ENCODE assay signal across 7 cellular contexts in the genomic region with DNA sequence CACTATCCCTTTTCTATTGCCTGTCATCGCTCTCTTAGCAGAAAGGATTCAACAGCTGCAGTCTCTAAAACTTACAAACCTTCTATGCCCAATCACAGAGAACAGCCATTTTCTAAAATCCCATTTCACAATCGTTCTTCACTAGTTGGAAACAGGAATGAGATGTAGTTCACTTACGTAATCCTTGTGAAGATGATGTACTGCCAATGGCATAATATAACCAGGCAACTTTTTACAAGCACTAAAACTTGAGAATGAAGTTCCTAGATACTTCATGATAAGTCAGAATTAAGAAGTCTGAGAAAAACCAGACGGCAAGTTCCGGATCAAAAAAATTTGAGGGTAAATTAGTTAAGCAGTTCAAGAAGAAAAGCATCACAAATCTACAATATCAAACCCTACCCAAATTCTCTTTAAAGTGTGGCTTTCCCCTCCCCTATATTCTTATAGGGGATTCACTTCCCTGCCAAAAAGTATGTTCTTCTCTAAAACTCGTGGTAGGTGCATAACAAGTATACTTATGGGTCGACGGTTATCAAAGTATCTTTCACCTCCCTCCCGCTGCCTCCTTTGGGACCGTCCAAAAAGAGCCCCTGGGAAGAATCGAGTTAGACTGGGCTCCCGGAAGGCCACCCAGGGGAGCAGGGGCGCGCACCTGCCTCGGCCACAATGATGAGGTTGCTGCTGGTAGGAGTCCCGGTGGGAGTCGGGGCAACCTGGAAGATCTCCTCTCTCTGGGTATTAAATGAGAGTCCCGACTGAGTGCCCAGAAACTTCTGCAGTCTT. TPM values are rescaled to one million over a fixed set of nuclear protein-coding genes. Genes with fewer than 3 reads are reported as not detected.
DNase-seq lines count a peak whose midpoint lies in the region; ATAC-seq and TF ChIP-seq lines count a peak whose summit lies in the region.

No MANE protein-coding gene starts in this region.

- no peaks in the 10 kb centered on the region for H3F3A ChIP-seq in GM23248 (ENCODE audit: insufficient read depth)

- H3K9me2 ChIP-seq in GM23248 (ENCODE audit: insufficient read depth) = no peaks in the 10 kb centered on the region

- H3K27ac ChIP-seq in GM23248 (peak overlapping the region; percentile 54), subcutaneous abdominal adipose tissue (ENCODE audit: low read depth, low read length) (peak overlapping the region; percentile 75)

- H3K4me1 ChIP-seq in GM23248 (ENCODE audit: insufficient read depth) = peaks cover 9% of the 10 kb centered on the region
- peaks cover 0 to 19% (median 19%) of the 10 kb centered on the region in 5 donors for H3K4me1 ChIP-seq in subcutaneous abdominal adipose tissue (ENCODE audit: control insufficient read depth in 5 of 5, insufficient read depth in 5 of 5, low read length in 5 of 5)

- 12 to 13% methylated on average over 18 of the region's 18 CpGs for WGBS in GM23248 (ENCODE audit: low coverage in 1 of 2, low lambda C conversion rate in 2 of 2, missing lambda C conversion rate in 2 of 2), 2 experiments

- peak overlapping the region; percentile 98 for H2AFZ ChIP-seq in GM23248

- no peaks in the 10 kb centered on the region for H3K27me3 ChIP-seq in GM23248 (replicated peaks; ENCODE audit: insufficient read depth)
- no peaks in the 10 kb centered on the region for H3K27me3 ChIP-seq in subcutaneous abdominal adipose tissue (ENCODE audit: control insufficient read depth in 5 of 5, insufficient read depth in 4 of 5, low read length in 5 of 5)

- no peaks in the 10 kb centered on the region for H4K20me1 ChIP-seq in GM23248 (ENCODE audit: insufficient read depth)

- TF ChIP-seq CTCF in astrocyte of the cerebellum (IDR thresholded peaks at IDR 0.05; ENCODE audit: low read depth, low read length, missing control alignments) = no peak

- H3K9ac ChIP-seq in GM23248 = peak overlapping the region; percentile 88
- H3K9ac ChIP-seq in subcutaneous abdominal adipose tissue (ENCODE audit: low read length in 5 of 5) = peak overlapping the region in 4 of 5 donors; percentile 80 to 90 (median 86)

- in situ Hi-C loops in GM23248 (cut with MboI) (no loop called here), astrocyte of the cerebellum (cut with HindIII; ENCODE audit: low sequenced_read_pairs) (no loop called here)

- peak; percentile 70 for DNase-seq in GM23248
- peak; percentile 1 for DNase-seq in LoVo (ENCODE audit: low spot score)
- no peak for DNase-seq in astrocyte of the cerebellum (ENCODE audit: low read depth)
- DNase-seq in kidney glomerular epithelial cell (lab: John Stamatoyannopoulos, UW) = peak; percentile 41
- DNase-seq in stimulated activated CD4-positive, alpha-beta T cell treated with anti-CD3 and anti-CD28 coated beads, Interleukin-4, amount 100 ng/mL, for 1 hour = no peak

- H3K4me2 ChIP-seq in GM23248 (ENCODE audit: unreplicated experiment) = peak overlapping the region; percentile 82

- H3K9me3 ChIP-seq in GM23248 (ENCODE audit: low read depth) = no peaks in the 10 kb centered on the region
- no peaks in the 10 kb centered on the region for H3K9me3 ChIP-seq in subcutaneous abdominal adipose tissue (ENCODE audit: control insufficient read depth in 5 of 5, low read length in 5 of 5)

- H3K4me3 ChIP-seq in GM23248 (peak overlapping the region; percentile 94), astrocyte of the cerebellum (ENCODE audit: low read depth, low read length) (peak overlapping the region; percentile 76), subcutaneous abdominal adipose tissue (ENCODE audit: low read depth in 1 of 5, low read length in 5 of 5) (peak overlapping the region; percentile 68 to 99 (median 95))

- peaks cover 56% of the 10 kb centered on the region for H3K79me2 ChIP-seq in GM23248 (ENCODE audit: insufficient read depth)

- ATAC-seq in GM18498 (IDR thresholded peaks at IDR 0.05; ENCODE audit: unreplicated experiment) = peak; percentile 11

- H3K36me3 ChIP-seq in GM23248 (ENCODE audit: low read depth) = no peaks in the 10 kb centered on the region
- H3K36me3 ChIP-seq in subcutaneous abdominal adipose tissue (ENCODE audit: control insufficient read depth in 5 of 5, insufficient read depth in 5 of 5, low read length in 5 of 5) = no peaks in the 10 kb centered on the region

RNA-seq across cellular contexts. Expression of a gene that starts 0.7 kb away (rescaled TPM):
- 22.6 TPM in 2 replicates for total RNA-seq in GM23248 (2014; rRNA removed; shearing (Covaris generic))
- 9.1 and 9.8 TPM in 2 replicates for polyA plus RNA-seq in GM23248 (2016; fragmentation: Nextera tagmentation; extraction: Ambion mirVana)

RNA-seq across cellular contexts. Expression of a gene that starts 55.8 kb away (rescaled TPM):
- 1.3 and 3.6 TPM in 2 replicates for total RNA-seq in GM23248 (2014; rRNA removed; shearing (Covaris generic))
- 6.6 and 7.7 TPM in 2 replicates for polyA plus RNA-seq in GM23248 (2016; fragmentation: Nextera tagmentation; extraction: Ambion mirVana)

RNA-seq across cellular contexts. Expression of a gene that starts 56.1 kb away (rescaled TPM):
- total RNA-seq in GM23248 (2014; rRNA removed; shearing (Covaris generic)) = 45.9 and 70.1 TPM in 2 replicates
- 48.7 and 49.5 TPM in 2 replicates for polyA plus RNA-seq in GM23248 (2016; fragmentation: Nextera tagmentation; extraction: Ambion mirVana)

Comparison
In these comparisons a context has a peak if more than half of its experiments do, and no peak if none do; other contexts are left out.
1. DNase-seq: peak in GM23248 (single experiment), LoVo (single experiment) and kidney glomerular epithelial cell (single experiment); none in astrocyte of the cerebellum (single experiment) and stimulated activated CD4-positive, alpha-beta T cell treated with anti-CD3 and anti-CD28 coated beads, Interleukin-4, amount 100 ng/mL, for 1 hour (single experiment).
2. Peak in every context shown above with its lines, with median percentiles within 50 percentile points of each other: H3K4me3 ChIP-seq.